9 cellular contexts compared by ENCODE assay signal in genomic region chr14:31934767-31935266, GRCh38.
DNase-seq lines count a peak whose midpoint lies in the region; ATAC-seq and TF ChIP-seq lines count a peak whose summit lies in the region.
"Had no signal": no experiment of that assay in that cellular context is flagged by ENCODE, and none has a peak within 500 bp of the region (broad histone marks: within the 10 kb centered on the region; RNA-seq: fewer than 3 reads in every experiment).

No MANE protein-coding gene starts in this region.

- TF ChIP-seq EP300 in esophagus muscularis mucosa (IDR thresholded peaks at IDR 0.05): no peak
- TF ChIP-seq EP300 in neural cell (conservative IDR thresholded peaks at IDR 0.05; ENCODE audit: poor library complexity, severe bottlenecking): no peak

- H3K27me3 Mint-ChIP-seq in mesothelial cell of epicardium (ENCODE audit: low read depth): no peaks in the 10 kb centered on the region
- H3K27me3 Mint-ChIP-seq: activated naive CD8-positive, alpha-beta T cell treated with anti-CD3 and anti-CD28 coated beads, Interleukin-2, amount 10 ng/mL, durations not matched to agents 7 days and 5 days had no signal

- H3K4me1 Mint-ChIP-seq in mesothelial cell of epicardium: peaks cover 16% of the 10 kb centered on the region

- intact Hi-C loops in esophagus muscularis mucosa (cut with DNase I): loop anchor here (5.0 to 10.0 kb wide), 2 partner anchors 140 to 317 kb away; partner anchors contain the start of gene ARHGAP5

- H3K9me3 ChIP-seq in NT2/D1 (ENCODE audit: insufficient read depth, low read length) (no peaks in the 10 kb centered on the region), esophagus muscularis mucosa (no peaks in the 10 kb centered on the region), neural cell (ENCODE audit: low read length) (no peaks in the 10 kb centered on the region)

- WGBS in esophagus muscularis mucosa: 60% methylated on average over 4 of the region's 4 CpGs

- no peak overlapping the region for H3K4me3 ChIP-seq in NT2/D1 (ENCODE audit: insufficient read length, low read depth)
- no peak overlapping the region for H3K4me3 ChIP-seq in esophagus muscularis mucosa
- H3K4me3 ChIP-seq in neural cell (ENCODE audit: low read length): no peak overlapping the region

- H3K79me2 ChIP-seq in neural cell (replicated peaks; ENCODE audit: insufficient read depth, low read length): no peaks in the 10 kb centered on the region

- no peaks in the 10 kb centered on the region for H3K4me1 ChIP-seq in NT2/D1 (ENCODE audit: insufficient read depth, insufficient read length)
- H3K4me1 ChIP-seq in esophagus muscularis mucosa: peaks cover 10 to 18% (median 16%) of the 10 kb centered on the region in 4 donors

- no peak for ATAC-seq in HG03521 (IDR thresholded peaks at IDR 0.05; ENCODE audit: unreplicated experiment)
- no peak for ATAC-seq in GM21528 (IDR thresholded peaks at IDR 0.05; ENCODE audit: low FRiP score, unreplicated experiment)

- H3K27me3 ChIP-seq in NT2/D1 (ENCODE audit: insufficient read depth, insufficient read length): no peaks in the 10 kb centered on the region
- no peaks in the 10 kb centered on the region for H3K27me3 ChIP-seq in esophagus muscularis mucosa
- H3K27me3 ChIP-seq in neural cell (ENCODE audit: insufficient read depth, low read depth, low read length): no peaks in the 10 kb centered on the region

- H3K9ac ChIP-seq in NT2/D1 (ENCODE audit: insufficient read length, low read depth) (no peak overlapping the region), neural cell (ENCODE audit: low read length) (no peak overlapping the region)

- TF ChIP-seq CTCF in AG09319 (IDR thresholded peaks at IDR 0.05; ENCODE audit: low read depth, low read length) (peak; percentile 39), esophagus muscularis mucosa (IDR thresholded peaks at IDR 0.05) (peak; percentile 43 to 55 (median 52)), neural cell (IDR thresholded peaks at IDR 0.05; ENCODE audit: poor library complexity, severe bottlenecking) (peak; percentile 59), mesothelial cell of epicardium (IDR thresholded peaks at IDR 0.05; ENCODE audit: unreplicated experiment) (no peak)

- H3F3A ChIP-seq in neural cell (ENCODE audit: insufficient read depth, low read length, poor library complexity, severe bottlenecking): no peaks in the 10 kb centered on the region

- no peak overlapping the region for H2AFZ ChIP-seq in neural cell (ENCODE audit: low read depth, low read length)

- peak; percentile 63 for TF ChIP-seq RAD21 in neural cell (conservative IDR thresholded peaks at IDR 0.05)

- H3K4me3 Mint-ChIP-seq in mesothelial cell of epicardium: no peak overlapping the region
- H3K4me3 Mint-ChIP-seq: activated naive CD8-positive, alpha-beta T cell treated with anti-CD3 and anti-CD28 coated beads, Interleukin-2, amount 10 ng/mL, durations not matched to agents 7 days and 5 days had no signal

- no peak overlapping the region for H3K4me2 ChIP-seq in neural cell (ENCODE audit: low read length)

- H3K9me2 ChIP-seq in neural cell (ENCODE audit: insufficient read depth, low read length): no peaks in the 10 kb centered on the region

- TF ChIP-seq POLR2A in esophagus muscularis mucosa (IDR thresholded peaks at IDR 0.05; ENCODE audit: low read depth): no peak

- DNase-seq in AG09319 (ENCODE audit: extremely low read depth, low read depth): no peak
- peak; percentile 71 for DNase-seq in HT-29 (ENCODE audit: low spot score)
- DNase-seq in NT2/D1 (ENCODE audit: low read depth, low spot score): peak; percentile 74
- no peak for DNase-seq in esophagus muscularis mucosa (ENCODE audit: extremely low spot score)
- DNase-seq in mesothelial cell of epicardium (ENCODE audit: low spot score in 2 of 2, unreplicated experiment in 2 of 2): no peak
- DNase-seq: activated naive CD8-positive, alpha-beta T cell treated with anti-CD3 and anti-CD28 coated beads, Interleukin-2, amount 10 ng/mL, durations not matched to agents 7 days and 5 days had no signal

- H3K9me3 Mint-ChIP-seq in mesothelial cell of epicardium: no peaks in the 10 kb centered on the region
- H3K9me3 Mint-ChIP-seq: activated naive CD8-positive, alpha-beta T cell treated with anti-CD3 and anti-CD28 coated beads, Interleukin-2, amount 10 ng/mL, durations not matched to agents 7 days and 5 days had no signal

- H3K27ac ChIP-seq in esophagus muscularis mucosa (replicated peaks in 1 of 4) (no peak overlapping the region), neural cell (ENCODE audit: low read length) (no peak overlapping the region)

- H3K36me3 Mint-ChIP-seq in mesothelial cell of epicardium: no peaks in the 10 kb centered on the region
- H3K36me3 Mint-ChIP-seq: activated naive CD8-positive, alpha-beta T cell treated with anti-CD3 and anti-CD28 coated beads, Interleukin-2, amount 10 ng/mL, durations not matched to agents 7 days and 5 days had no signal

- H3K27ac Mint-ChIP-seq in mesothelial cell of epicardium: no peak overlapping the region
- H3K27ac Mint-ChIP-seq: activated naive CD8-positive, alpha-beta T cell treated with anti-CD3 and anti-CD28 coated beads, Interleukin-2, amount 10 ng/mL, durations not matched to agents 7 days and 5 days had no signal

- no peaks in the 10 kb centered on the region for H3K36me3 ChIP-seq in NT2/D1 (ENCODE audit: insufficient read depth, insufficient read length, low read length)
- no peaks in the 10 kb centered on the region for H3K36me3 ChIP-seq in esophagus muscularis mucosa
- H3K36me3 ChIP-seq in neural cell (ENCODE audit: insufficient read depth, low read length): no peaks in the 10 kb centered on the region

- no peaks in the 10 kb centered on the region for H4K20me1 ChIP-seq in neural cell (ENCODE audit: insufficient read depth)

TF ChIP-seq in neural cell, 6 proteins besides CTCF, POLR2A, EP300 and RAD21:
- TF ChIP-seq MXI1 (conservative IDR thresholded peaks at IDR 0.05; ENCODE audit: poor library complexity, severe bottlenecking) (no peak), EZH2 (IDR thresholded peaks at IDR 0.05; ENCODE audit: borderline replicate concordance, insufficient read depth, low read length, poor library complexity, severe bottlenecking) (no peak), POLR2AphosphoS5 (IDR thresholded peaks at IDR 0.05) (no peak), TAF1 (IDR thresholded peaks at IDR 0.05; ENCODE audit: low read depth) (no peak), REST (IDR thresholded peaks at IDR 0.05; ENCODE audit: borderline replicate concordance) (no peak), SMC3 (conservative IDR thresholded peaks at IDR 0.05; ENCODE audit: poor library complexity) (peak; percentile 63)

Comparison
In these comparisons a context has a peak if more than half of its experiments do, and no peak if none do; other contexts are left out.
1. DNase-seq: peak in HT-29 (single experiment) and NT2/D1 (single experiment); none in AG09319 (single experiment), esophagus muscularis mucosa (single experiment) and mesothelial cell of epicardium (0 of 2).